In the genomic region with DNA sequence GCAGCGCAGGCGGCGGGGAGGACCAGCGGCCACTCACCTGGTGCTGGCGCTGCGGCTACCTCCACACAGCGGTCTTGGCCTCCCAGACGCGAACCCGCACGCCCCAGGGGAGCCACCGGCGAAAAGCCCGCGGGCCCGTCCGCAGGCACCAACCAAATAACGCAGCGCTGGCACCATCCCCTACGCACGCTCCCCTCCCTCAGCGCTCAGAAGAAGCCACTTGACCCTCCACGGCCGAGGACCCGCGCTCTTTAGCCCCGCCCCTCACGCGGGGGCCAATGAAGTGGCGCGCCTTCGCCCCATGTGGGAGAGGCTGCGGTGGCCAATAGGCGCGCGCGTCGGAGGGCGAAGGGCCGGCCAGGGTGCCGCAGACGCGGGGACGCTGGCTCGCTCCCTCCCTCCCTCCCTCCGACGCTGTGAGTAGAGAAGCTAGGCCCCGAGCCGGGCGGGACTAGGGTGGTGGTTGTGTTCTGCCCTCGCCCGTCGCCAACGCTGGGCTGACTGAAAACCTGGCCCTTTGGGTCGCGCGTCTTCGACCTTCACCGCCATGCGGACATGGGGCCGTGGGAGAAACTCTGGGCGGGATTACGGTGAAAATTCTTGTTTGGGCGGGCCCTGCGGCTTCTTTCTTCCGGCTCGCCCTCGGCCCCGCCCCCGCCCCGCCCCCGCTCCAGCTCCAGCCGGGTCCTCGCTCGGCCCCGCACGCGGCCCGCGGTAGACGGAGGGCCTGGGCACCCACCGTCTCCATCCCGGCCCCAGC, we compare ENCODE assay signal across 8 cellular contexts. TPM values are rescaled to one million over a fixed set of nuclear protein-coding genes. Genes with fewer than 3 reads are reported as not detected.
DNase-seq lines count a peak whose midpoint lies in the region; ATAC-seq and TF ChIP-seq lines count a peak whose summit lies in the region.

Gene DMAC2L, plus strand, starts transcription at position 351 of the 760 bp plus-strand sequence. CDS start 9,164 bp downstream, outside the sequence.
Gene L2HGDH, minus strand, starts transcription at position 256 of the 760 bp plus-strand sequence. Its CDS starts 79 bp downstream, at position 177.

- peak within 1 kb of the TSS; percentile 82 to 92 for H3K27ac ChIP-seq in uterus

- H3K4me3 ChIP-seq in uterus: peak within 1 kb of the TSS; percentile 72 to 84

- ATAC-seq in HG02870 (IDR thresholded peaks at IDR 0.05; ENCODE audit: unreplicated experiment) (peak; percentile 91), left ventricle myocardium superior (peak; percentile 99)

- no peaks in the 10 kb centered on the region for H3K4me1 ChIP-seq in uterus

- peak; percentile 96 for DNase-seq in NCI-H146 (lab: John Stamatoyannopoulos, UW)
- peak; percentile 85 for DNase-seq in amniotic epithelial cell (ENCODE audit: low read depth)
- DNase-seq in left ventricle myocardium superior: peak; percentile 97
- peak; percentile 72 for DNase-seq in pulmonary artery endothelial cell (ENCODE audit: low read depth, low spot score)
- peak; percentile 89 to 90 for DNase-seq in uterus

- H3K36me3 ChIP-seq in uterus: no peaks in the 10 kb centered on the region

- intact Hi-C loops in T-helper 1 cell treated with Interleukin-12 subunit alpha and Interleukin-12 subunit beta and Interleukin-4 antibody, amounts not matched to agents 30 ng/mL and 1 ng/mL, for 36 hours (cut with micrococcal nuclease): loop anchor here (1.0 to 5.0 kb wide), 22 partner anchors 9 to 930 kb away; partner anchors contain the start of genes ATL1, MAP4K5, MGAT2 and POLE2
- intact Hi-C loops in left ventricle myocardium superior (cut with micrococcal nuclease): no loop called here
- intact Hi-C loops in uterus (cut with DNase I; ENCODE audit: low total_unique reads): no loop called here

- no peaks in the 10 kb centered on the region for H3K27me3 ChIP-seq in uterus

- peak; percentile 81 for TF ChIP-seq POLR2A in GM15510 (IDR thresholded peaks at IDR 0.05; ENCODE audit: borderline replicate concordance, extremely low read depth, insufficient read length)
- TF ChIP-seq POLR2A in uterus (IDR thresholded peaks at IDR 0.05): peak; percentile 55 to 81

- no peaks in the 10 kb centered on the region for H3K9me3 ChIP-seq in uterus

- no peak for TF ChIP-seq CTCF in uterus (IDR thresholded peaks at IDR 0.05)

RNA-seq across cellular contexts. Expression of gene DMAC2L, which starts in this region (rescaled TPM):
- 15.6 and 16.9 TPM in 2 replicates for total RNA-seq in T-helper 1 cell treated with Interleukin-12 subunit alpha and Interleukin-12 subunit beta and Interleukin-4 antibody, amounts not matched to agents 30 ng/mL and 1 ng/mL, for 36 hours
- total RNA-seq in left ventricle myocardium superior: 22.6 TPM
- total RNA-seq in pulmonary artery endothelial cell: 4.3 and 5.8 TPM in 2 replicates
- total RNA-seq in uterus: 10 to 100 TPM; 13.1 to 48.4 (median 20.4) TPM

RNA-seq across cellular contexts. Expression of gene L2HGDH, which starts in this region (rescaled TPM):
- 9.8 and 11.6 TPM in 2 replicates for total RNA-seq in T-helper 1 cell treated with Interleukin-12 subunit alpha and Interleukin-12 subunit beta and Interleukin-4 antibody, amounts not matched to agents 30 ng/mL and 1 ng/mL, for 36 hours
- 13.4 TPM for total RNA-seq in left ventricle myocardium superior
- 5.1 and 10.0 TPM in 2 replicates for total RNA-seq in pulmonary artery endothelial cell
- 1 to 10 TPM in 3 of 4 donors, under 1 TPM in 1; 0.29 to 7.9 (median 2.5) TPM for total RNA-seq in uterus

Comparison
In these comparisons a context has a peak if more than half of its experiments do, and no peak if none do; other contexts are left out.
1. Peak in every context shown above with its lines: DNase-seq, ATAC-seq, H3K4me3 ChIP-seq and H3K27ac ChIP-seq.